Comparison of ENCODE assay signal across 14 cellular contexts in genomic region chr1:63969461-63969893, GRCh38.
A peak's percentile ranks its signal among the peaks of the same experiment; 100 is the strongest.
DNase-seq lines count a peak whose midpoint lies in the region; ATAC-seq, FAIRE-seq and TF ChIP-seq lines count a peak whose summit lies in the region.
"Had no signal": no experiment of that assay in that cellular context is flagged by ENCODE, and none has a peak within 500 bp of the region (broad histone marks: within the 10 kb centered on the region; RNA-seq: fewer than 3 reads in every experiment).

No MANE protein-coding gene starts in this region.

- H3K36me3 Mint-ChIP-seq in neural crest cell (ENCODE audit: low read depth), result no peaks in the 10 kb centered on the region
- no peaks in the 10 kb centered on the region for H3K36me3 Mint-ChIP-seq in CD14-positive monocyte

- DNase-seq in DMS53 (lab: John Stamatoyannopoulos, UW) (peak; percentile 86), NCI-H2107 treated with DMSO at 0.1 percent for 48 hours (lab: John Stamatoyannopoulos, UW; ENCODE audit: unreplicated experiment) (peak; percentile 78), T47D (ENCODE audit: low read depth in 1 of 2, low spot score in 1 of 2) (peak; percentile 2 to 6), neural crest cell (ENCODE audit: low read depth, low spot score) (no peak), D721Med (ENCODE audit: insufficient read length, low spot score) (no peak), CD14-positive monocyte (ENCODE audit: low spot score) (no peak), NOMO-1 (lab: John Stamatoyannopoulos, UW; ENCODE audit: unreplicated experiment in 2 of 2) (no peak)
- DNase-seq: activated CD4-positive, alpha-beta T cell treated with anti-CD3 and anti-CD28 coated beads, Interleukin-2, amount 50 U/mL, for 4 hours; activated naive CD4-positive, alpha-beta T cell treated with anti-CD3 and anti-CD28 coated beads for 36 hours; AML-193; GDM1; Karpas-422 had no signal

- no peaks in the 10 kb centered on the region for H3K27me3 Mint-ChIP-seq in neural crest cell (ENCODE audit: low read depth)
- H3K27me3 Mint-ChIP-seq in CD14-positive monocyte (ENCODE audit: low read depth in 3 of 3), result peaks cover 0 to 9% (median 2%) of the 10 kb centered on the region in 3 donors

- H3K4me1 Mint-ChIP-seq in neural crest cell (peaks cover 12% of the 10 kb centered on the region), CD14-positive monocyte (no peaks in the 10 kb centered on the region)

- no peak for FAIRE-seq in D721Med (lab: Jason Lieb, UNC)
- FAIRE-seq: frontal cortex had no signal

- TF ChIP-seq CTCF in neural crest cell (conservative IDR thresholded peaks at IDR 0.05) (no peak), D721Med (IDR thresholded peaks at IDR 0.05; ENCODE audit: insufficient read depth, missing control alignments) (no peak), CD14-positive monocyte (IDR thresholded peaks at IDR 0.05) (no peak)

- H3K4me3 Mint-ChIP-seq in neural crest cell (no peak overlapping the region), CD14-positive monocyte (no peak overlapping the region)
- H3K4me3 Mint-ChIP-seq: activated naive CD4-positive, alpha-beta T cell treated with anti-CD3 and anti-CD28 coated beads for 36 hours had no signal

- intact Hi-C loops in CD14-positive monocyte (cut with micrococcal nuclease), result no loop called here

- H3K9me3 Mint-ChIP-seq in neural crest cell (no peaks in the 10 kb centered on the region), CD14-positive monocyte (peaks cover 0 to 5% (median 2%) of the 10 kb centered on the region in 7 donors)
- H3K9me3 Mint-ChIP-seq: activated naive CD4-positive, alpha-beta T cell treated with anti-CD3 and anti-CD28 coated beads for 36 hours had no signal

- H3K27ac Mint-ChIP-seq in neural crest cell (ENCODE audit: unreplicated experiment) (peak overlapping the region; percentile 39), CD14-positive monocyte (peak overlapping the region in 1 of 7 donors; percentile 11)
- H3K27ac Mint-ChIP-seq: activated naive CD4-positive, alpha-beta T cell treated with anti-CD3 and anti-CD28 coated beads for 36 hours had no signal

- ATAC-seq in GM19467 (IDR thresholded peaks at IDR 0.05; ENCODE audit: unreplicated experiment), result no peak

- in situ Hi-C loops in T47D (cut with HindIII; ENCODE audit: low pct_unique_long_range_greater_than_20kb, low sequenced_read_pairs), result no loop called here

Comparison
In these comparisons a context has a peak if more than half of its experiments do, and no peak if none do; other contexts are left out.
1. DNase-seq: peak in DMS53 (single experiment), NCI-H2107 treated with DMSO at 0.1 percent for 48 hours (single experiment) and T47D (2 of 2); none in neural crest cell (single experiment), D721Med (single experiment), CD14-positive monocyte (single experiment) and NOMO-1 (0 of 2).